In the genomic region with DNA sequence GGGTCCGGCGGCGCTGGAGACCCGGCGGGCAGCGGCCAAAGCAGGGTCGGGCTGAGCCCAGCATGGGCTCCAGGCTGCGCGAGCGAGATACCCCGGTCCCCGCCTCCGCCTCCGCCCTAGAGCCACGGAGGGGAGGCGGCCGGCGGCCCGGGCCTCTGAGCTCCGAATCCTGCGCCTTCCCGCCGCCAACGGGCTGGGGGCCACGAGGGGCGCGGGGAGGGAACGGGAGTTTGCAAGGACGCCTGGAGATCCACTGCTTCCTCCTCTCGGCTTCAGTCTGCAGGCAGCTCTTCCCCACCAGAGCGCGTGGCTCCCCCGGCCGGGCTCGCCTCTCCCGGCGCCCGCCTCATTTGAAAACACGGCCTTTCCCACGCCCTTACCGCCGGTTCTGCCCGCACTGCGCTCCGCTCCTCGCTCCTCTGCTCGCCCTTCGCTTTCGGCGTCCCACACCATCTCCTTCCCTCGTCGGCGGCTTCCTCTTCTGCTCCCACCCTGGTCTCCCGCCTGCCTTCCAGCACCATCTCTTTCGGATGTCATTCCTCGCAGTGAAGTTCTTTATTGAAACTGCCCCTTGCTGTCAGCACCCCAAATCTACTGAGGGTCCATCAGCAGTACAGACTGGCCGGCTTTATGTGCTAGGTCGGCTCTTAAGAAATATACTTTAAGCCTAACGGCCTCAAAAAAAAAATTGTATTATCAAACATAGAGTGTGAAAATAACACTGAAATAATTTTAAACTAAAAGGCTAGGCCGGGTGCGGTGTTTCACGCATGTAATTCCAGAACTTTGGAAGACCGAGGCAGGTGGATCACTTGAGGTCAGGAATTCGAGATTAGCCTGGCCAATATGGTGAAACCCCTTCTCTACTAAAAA, we compare ENCODE assay signal across 10 cellular contexts.
DNase-seq lines count a peak whose midpoint lies in the region; ATAC-seq and TF ChIP-seq lines count a peak whose summit lies in the region.
"Had no signal": no experiment of that assay in that cellular context is flagged by ENCODE, and none has a peak within 500 bp of the region (broad histone marks: within the 10 kb centered on the region; RNA-seq: fewer than 3 reads in every experiment).

No MANE protein-coding gene starts in this region.

- H2AFZ ChIP-seq in mammary epithelial cell (ENCODE audit: low read depth, low read length) = peak overlapping the region; percentile 66

- peak overlapping the region in 1 of 3 experiments; percentile 11 for H3K4me3 ChIP-seq in mammary epithelial cell (replicated peaks in 1 of 3; ENCODE audit: insufficient read depth in 1 of 3, low read depth in 2 of 3, low read length in 3 of 3)
- peak overlapping the region; percentile 33 for H3K4me3 ChIP-seq in kidney epithelial cell (ENCODE audit: low read depth, low read length)
- peak overlapping the region; percentile 15 to 56 (median 30) for H3K4me3 ChIP-seq in spleen

- in situ Hi-C loops in mammary epithelial cell (cut with MboI; ENCODE audit: low sequenced_read_pairs in 2 of 2) = no loop called here

- no peak overlapping the region for H3K9ac ChIP-seq in mammary epithelial cell (ENCODE audit: insufficient read depth, low read length)

- H3K79me2 ChIP-seq in mammary epithelial cell (ENCODE audit: insufficient read depth, low read length) = no peaks in the 10 kb centered on the region

- no TSS peak for BruUV-seq in mammary epithelial cell (replicated peaks; lab: Mats Ljungman, UMichigan)

- no peaks in the 10 kb centered on the region for H4K20me1 ChIP-seq in mammary epithelial cell (ENCODE audit: insufficient read depth, low read length)

- peak overlapping the region; percentile 65 for H3K4me2 ChIP-seq in mammary epithelial cell (ENCODE audit: insufficient read depth, low read depth, low read length)

- TF ChIP-seq CTCF in mammary epithelial cell (conservative IDR thresholded peaks at IDR 0.05 in 1 of 2, IDR thresholded peaks at IDR 0.05 in 1 of 2; ENCODE audit: extremely low read depth in 1 of 2, insufficient read depth in 1 of 2, low read depth in 1 of 2, low read length in 2 of 2) (no peak), kidney epithelial cell (IDR thresholded peaks at IDR 0.05; ENCODE audit: insufficient read depth, low read length, poor library complexity, severe bottlenecking) (no peak), spleen (IDR thresholded peaks at IDR 0.05 in 8 of 11, conservative IDR thresholded peaks at IDR 0.05 in 3 of 11) (no peak)

- ATAC-seq in GM21723 (IDR thresholded peaks at IDR 0.05; ENCODE audit: unreplicated experiment) = no peak
- no peak for ATAC-seq in GM21576 (IDR thresholded peaks at IDR 0.05; ENCODE audit: unreplicated experiment)

- WGBS in mammary epithelial cell (ENCODE audit: low coverage, missing lambda C conversion rate) = 45% methylated on average over 22 of the region's 64 CpGs
- WGBS in spleen, 5 donors = 14 to 23% (median 15%) methylated on average over 35 to 64 of the region's 64 CpGs

- intact Hi-C loops in mammary epithelial cell (cut with micrococcal nuclease) = no loop called here
- intact Hi-C loops in spleen (cut with DNase I; ENCODE audit: low total_unique reads) = no loop called here

- TF ChIP-seq POLR2A in spleen (IDR thresholded peaks at IDR 0.05) = no peak

- H3K4me1 ChIP-seq in mammary epithelial cell (ENCODE audit: insufficient read depth, low read length) = no peaks in the 10 kb centered on the region
- H3K4me1 ChIP-seq in spleen = peaks cover 0 to 11% (median 10%) of the 10 kb centered on the region in 6 donors

- no peaks in the 10 kb centered on the region for H3K36me3 ChIP-seq in mammary epithelial cell (ENCODE audit: insufficient read depth, low read length)
- no peaks in the 10 kb centered on the region for H3K36me3 ChIP-seq in kidney epithelial cell (ENCODE audit: control insufficient read depth, insufficient read depth, low read length)
- no peaks in the 10 kb centered on the region for H3K36me3 ChIP-seq in spleen

- dilution Hi-C loops in mammary epithelial cell (cut with HindIII; ENCODE audit: low sequenced_read_pairs) = no loop called here

- peak; percentile 34 for DNase-seq in DMS53 (lab: John Stamatoyannopoulos, UW)
- no peak for DNase-seq in DMS53 treated with DMSO at 0.1 percent for 48 hours (lab: John Stamatoyannopoulos, UW; ENCODE audit: unreplicated experiment)
- no peak for DNase-seq in mammary epithelial cell
- DNase-seq in kidney epithelial cell (ENCODE audit: low read depth) = no peak
- no peak for DNase-seq in spleen
- no peak for DNase-seq in NCI-H2196 (lab: John Stamatoyannopoulos, UW; ENCODE audit: unreplicated experiment)
- DNase-seq: HCEC 1CT had no signal

- H3K27ac ChIP-seq in mammary epithelial cell (ENCODE audit: insufficient read depth, low read depth, low read length) (no peak overlapping the region), spleen (no peak overlapping the region)
- H3K27ac ChIP-seq: 22Rv1 had no signal

- CTCF ChIA-PET in mammary epithelial cell (lab: Charles Lee; ENCODE audit: low non-redundant PET) = no interaction called here

- H3K27me3 ChIP-seq in mammary epithelial cell (ENCODE audit: insufficient read depth, low read length) (peaks cover 17% of the 10 kb centered on the region), kidney epithelial cell (ENCODE audit: control insufficient read depth, insufficient read depth, low read length) (peaks cover 13% of the 10 kb centered on the region), spleen (replicated peaks in 1 of 7) (peaks cover 4 to 34% (median 14%) of the 10 kb centered on the region in 7 donors)

- H3K9me3 ChIP-seq in mammary epithelial cell (replicated peaks; ENCODE audit: insufficient read depth, low read length) = no peaks in the 10 kb centered on the region
- no peaks in the 10 kb centered on the region for H3K9me3 ChIP-seq in spleen
